Comparison of ENCODE assay signal across 8 cellular contexts in the genomic region with DNA sequence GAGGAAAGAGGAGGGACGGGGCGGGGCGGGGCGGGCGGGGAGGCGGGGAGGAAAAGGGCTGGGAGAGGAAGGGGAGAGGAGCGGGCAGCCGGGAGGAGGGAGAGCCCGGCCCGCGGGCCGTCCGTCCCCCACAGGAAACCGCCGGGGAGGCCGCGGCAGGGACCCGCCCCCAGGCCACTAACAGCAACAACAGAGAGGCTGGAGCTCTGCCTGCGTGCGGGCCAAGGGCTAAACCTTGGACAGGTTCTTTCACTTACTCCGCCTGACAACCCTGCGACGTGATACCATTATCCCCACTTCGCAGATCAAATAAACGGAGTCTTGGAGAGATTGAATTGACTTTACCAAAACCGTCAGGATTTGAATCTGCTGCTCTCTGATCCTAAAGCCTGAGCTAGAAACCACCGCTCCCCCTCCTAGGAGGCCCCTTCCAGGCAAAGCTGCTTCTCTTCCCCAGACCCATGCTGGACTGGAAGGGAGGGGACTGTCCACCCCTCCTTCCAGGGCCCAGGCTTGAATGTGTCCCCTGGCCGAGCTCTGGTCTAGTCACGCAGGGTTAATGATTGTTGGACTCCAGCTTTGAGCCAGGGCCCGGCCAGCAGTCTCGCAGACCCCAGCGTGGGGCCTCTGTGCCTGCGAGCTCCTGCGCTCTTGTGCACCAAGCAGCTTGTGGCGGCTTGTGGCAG. TPM values are rescaled to one million over a fixed set of nuclear protein-coding genes. Genes with fewer than 3 reads are reported as not detected.
A peak's percentile ranks its signal among the peaks of the same experiment; 100 is the strongest.
DNase-seq lines count a peak whose midpoint lies in the region; TF ChIP-seq lines count a peak whose summit lies in the region.

A gene with protein sequence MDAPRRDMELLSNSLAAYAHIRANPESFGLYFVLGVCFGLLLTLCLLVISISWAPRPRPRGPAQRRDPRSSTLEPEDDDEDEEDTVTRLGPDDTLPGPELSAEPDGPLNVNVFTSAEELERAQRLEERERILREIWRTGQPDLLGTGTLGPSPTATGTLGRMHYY (minus strand): TSS at position 10 of the 686 bp plus-strand sequence. CDS start 608 bp downstream, outside the sequence.

- TF ChIP-seq CTCF in choroid plexus epithelial cell (conservative IDR thresholded peaks at IDR 0.05; ENCODE audit: low read depth, low read length) = no peak

- peaks cover 20% of the 10 kb centered on the region for H3K4me1 Mint-ChIP-seq in T-helper 2 cell treated with Interferon-gamma antibody and Interleukin-4, amounts not matched to agents 5 μg/mL and 100 μg/mL, for 36 hours (ENCODE audit: low read depth)

- peak within 1 kb of the TSS; percentile 83 for H3K4me3 Mint-ChIP-seq in T-helper 2 cell treated with Interferon-gamma antibody and Interleukin-4, amounts not matched to agents 5 μg/mL and 100 μg/mL, for 36 hours

- H3K27ac Mint-ChIP-seq in T-helper 2 cell treated with Interferon-gamma antibody and Interleukin-4, amounts not matched to agents 5 μg/mL and 100 μg/mL, for 36 hours = peak within 1 kb of the TSS; percentile 65

- H3K27me3 Mint-ChIP-seq in T-helper 2 cell treated with Interferon-gamma antibody and Interleukin-4, amounts not matched to agents 5 μg/mL and 100 μg/mL, for 36 hours (ENCODE audit: low read depth) = peaks cover 3% of the 10 kb centered on the region

- no peaks in the 10 kb centered on the region for H3K9me3 Mint-ChIP-seq in T-helper 2 cell treated with Interferon-gamma antibody and Interleukin-4, amounts not matched to agents 5 μg/mL and 100 μg/mL, for 36 hours

- DNase-seq in DMS153 treated with DMSO at 0.1 percent for 48 hours (lab: John Stamatoyannopoulos, UW; ENCODE audit: unreplicated experiment) (peak; percentile 16), DMS153 (lab: John Stamatoyannopoulos, UW) (no peak), HT1080 (ENCODE audit: low read depth) (peak; percentile 84), choroid plexus epithelial cell (ENCODE audit: low read depth) (peak; percentile 88), kidney glomerular epithelial cell (lab: John Stamatoyannopoulos, UW) (peak; percentile 65), NCI-H2171 (lab: John Stamatoyannopoulos, UW) (no peak)
- DNase-seq in T-helper 2 cell treated with Interferon-gamma antibody and Interleukin-4, amounts not matched to agents 5 μg/mL and 100 μg/mL, for 36 hours (ENCODE audit: low spot score) = peak; percentile 61
- DNase-seq in stimulated activated CD4-positive, alpha-beta T cell treated with anti-CD3 and anti-CD28 coated beads, Interleukin-4, amount 100 ng/mL, for 4 hours = peak; percentile 27 to 37

- peaks cover 5% of the 10 kb centered on the region for H3K36me3 Mint-ChIP-seq in T-helper 2 cell treated with Interferon-gamma antibody and Interleukin-4, amounts not matched to agents 5 μg/mL and 100 μg/mL, for 36 hours (ENCODE audit: low read depth)

- H3K4me3 ChIP-seq in choroid plexus epithelial cell (ENCODE audit: low read depth, low read length) = peak within 1 kb of the TSS; percentile 84

RNA-seq across cellular contexts. Expression of the gene that starts here (rescaled TPM):
- total RNA-seq in HT1080 (2014; rRNA removed; shearing (Covaris generic)) = 23.1 and 33.5 TPM in 2 replicates
- polyA plus RNA-seq in HT1080 (2015; cell fraction: cytosol; rRNA removed) = 54.4 and 66.9 TPM in 2 replicates
- polyA plus RNA-seq in HT1080 (2015; cell fraction: nucleus; rRNA removed) = 20.0 and 24.7 TPM in 2 replicates

Comparison
In these comparisons a context has a peak if more than half of its experiments do, and no peak if none do; other contexts are left out.
1. DNase-seq: peak in DMS153 treated with DMSO at 0.1 percent for 48 hours (single experiment), HT1080 (single experiment), T-helper 2 cell treated with Interferon-gamma antibody and Interleukin-4, amounts not matched to agents 5 μg/mL and 100 μg/mL, for 36 hours (single experiment), choroid plexus epithelial cell (single experiment), kidney glomerular epithelial cell (single experiment) and stimulated activated CD4-positive, alpha-beta T cell treated with anti-CD3 and anti-CD28 coated beads, Interleukin-4, amount 100 ng/mL, for 4 hours (2 of 2); none in DMS153 (single experiment) and NCI-H2171 (single experiment).